In the genomic region with DNA sequence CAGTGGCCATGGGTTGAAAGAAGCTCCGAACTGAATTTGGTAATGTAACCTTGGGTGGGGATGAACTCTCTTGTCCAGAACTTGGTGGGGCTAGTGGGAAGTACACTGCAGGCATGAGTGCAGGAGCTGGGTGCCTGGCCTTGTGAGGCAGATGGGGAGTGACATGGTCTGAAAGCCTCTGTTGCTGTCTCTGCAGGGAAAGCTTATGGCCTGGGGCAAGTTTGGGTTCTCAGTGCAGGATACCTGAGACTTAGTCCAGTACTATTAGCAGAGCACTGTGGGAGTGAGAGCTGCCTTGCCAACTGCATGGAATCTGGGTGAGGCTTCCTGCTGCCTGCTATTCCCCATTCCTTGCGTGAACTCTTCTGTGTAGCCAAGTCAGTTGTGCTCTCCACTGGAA, we compare ENCODE assay signal across 28 cellular contexts.
"Had no signal": no experiment of that assay in that cellular context is flagged by ENCODE, and none has a peak within 500 bp of the region (broad histone marks: within the 10 kb centered on the region; RNA-seq: fewer than 3 reads in every experiment).

No MANE protein-coding gene starts in this region.

- H3K27me3 Mint-ChIP-seq: activated B cell treated with CpG ODN at 0.5 μM for 24 hours; activated CD8-positive, alpha-beta memory T cell treated with anti-CD3 and anti-CD28 coated beads, Interleukin-2, amount 10 ng/mL, durations not matched to agents 7 days and 5 days; activated naive CD4-positive, alpha-beta T cell treated with anti-CD3 and anti-CD28 coated beads, Interleukin-2, amount 10 ng/mL, durations not matched to agents 7 days and 5 days; activated naive CD8-positive, alpha-beta T cell treated with anti-CD3 and anti-CD28 coated beads, Interleukin-2, amount 10 ng/mL, durations not matched to agents 7 days and 5 days; activated T-cell treated with anti-CD3 and anti-CD28 coated beads, Interleukin-2, amount 50 U/mL, for 24 hours; T-helper 17 cell had no signal

- H3K4me1 Mint-ChIP-seq: activated B cell treated with CpG ODN at 0.5 μM for 24 hours; activated CD8-positive, alpha-beta memory T cell treated with anti-CD3 and anti-CD28 coated beads, Interleukin-2, amount 10 ng/mL, durations not matched to agents 7 days and 5 days; activated naive CD4-positive, alpha-beta T cell treated with anti-CD3 and anti-CD28 coated beads, Interleukin-2, amount 10 ng/mL, durations not matched to agents 7 days and 5 days; activated naive CD8-positive, alpha-beta T cell treated with anti-CD3 and anti-CD28 coated beads, Interleukin-2, amount 10 ng/mL, durations not matched to agents 7 days and 5 days; brain; T-helper 17 cell had no signal

- H3K4me3 Mint-ChIP-seq: activated B cell treated with CpG ODN at 0.5 μM for 24 hours; activated CD8-positive, alpha-beta memory T cell treated with anti-CD3 and anti-CD28 coated beads, Interleukin-2, amount 10 ng/mL, durations not matched to agents 7 days and 5 days; activated CD8-positive, alpha-beta T cell treated with anti-CD3 and anti-CD28 coated beads, Interleukin-2, amount 10 ng/mL, durations not matched to agents 7 days and 5 days; activated naive CD4-positive, alpha-beta T cell treated with anti-CD3 and anti-CD28 coated beads, Interleukin-2, amount 10 ng/mL, durations not matched to agents 7 days and 5 days; activated naive CD8-positive, alpha-beta T cell treated with anti-CD3 and anti-CD28 coated beads, Interleukin-2, amount 10 ng/mL, durations not matched to agents 7 days and 5 days; activated T-cell treated with anti-CD3 and anti-CD28 coated beads, Interleukin-2, amount 50 U/mL, for 24 hours; activated T-cell treated with anti-CD3 and anti-CD28 coated beads, Interleukin-2, amount 50 U/mL, for 72 hours; brain; T-helper 17 cell; T-helper 2 cell treated with Interferon-gamma antibody and Interleukin-4, amounts not matched to agents 5 μg/mL and 100 μg/mL, for 36 hours had no signal

- DNase-seq: activated B cell treated with CpG ODN at 0.5 μM for 24 hours; activated CD4-positive, alpha-beta T cell treated with anti-CD3 and anti-CD28 coated beads for 48 hours; activated CD4-positive, alpha-beta T cell treated with anti-CD3 and anti-CD28 coated beads, Interleukin-2, amount 50 U/mL, for 1 hour; activated CD4-positive, alpha-beta T cell treated with anti-CD3 and anti-CD28 coated beads, Interleukin-2, amount 50 U/mL, for 48 hours; activated CD8-positive, alpha-beta memory T cell treated with anti-CD3 and anti-CD28 coated beads, Interleukin-2, amount 10 ng/mL, durations not matched to agents 7 days and 5 days; activated CD8-positive, alpha-beta memory T cell treated with anti-CD3 and anti-CD28 coated beads, Interleukin-2, amount 50 U/mL, for 4 hours; activated CD8-positive, alpha-beta T cell treated with anti-CD3 and anti-CD28 coated beads, Interleukin-2, amount 10 ng/mL, durations not matched to agents 7 days and 5 days; activated gamma-delta T cell; activated naive CD4-positive, alpha-beta T cell; activated naive CD4-positive, alpha-beta T cell treated with anti-CD3 and anti-CD28 coated beads, Interleukin-2, amount 10 ng/mL, durations not matched to agents 7 days and 5 days; activated naive CD8-positive, alpha-beta T cell treated with anti-CD3 and anti-CD28 coated beads, Interleukin-2, amount 10 ng/mL, durations not matched to agents 7 days and 5 days; activated T-cell treated with anti-CD3 and anti-CD28 coated beads, Interleukin-2, amount 50 U/mL, for 24 hours; activated T-cell treated with anti-CD3 and anti-CD28 coated beads, Interleukin-2, amount 50 U/mL, for 72 hours; central memory CD4-positive, alpha-beta T cell; cerebellar nuclear complex; colonic mucosa; effector CD8-positive, alpha-beta T cell; esophagus squamous epithelium; foreskin melanocyte; T-helper 1 cell; T-helper 17 cell; T1000; WERI-Rb-1 had no signal

- ATAC-seq: activated CD4-positive, CD25-positive, alpha-beta regulatory T cell treated with anti-CD3 and anti-CD28 coated beads, Interleukin-2, amount 50 U/mL, for 24 hours; activated CD8-positive, alpha-beta memory T cell treated with anti-CD3 and anti-CD28 coated beads, Interleukin-2, amount 10 ng/mL, durations not matched to agents 7 days and 5 days; activated CD8-positive, alpha-beta T cell treated with anti-CD3 and anti-CD28 coated beads, Interleukin-2, amount 10 ng/mL, durations not matched to agents 7 days and 5 days; activated naive CD4-positive, alpha-beta T cell treated with anti-CD3 and anti-CD28 coated beads, Interleukin-2, amount 50 U/mL, for 72 hours; activated T-cell treated with anti-CD3 and anti-CD28 coated beads, Interleukin-2, amount 50 U/mL, for 72 hours; gastroesophageal sphincter; T-helper 17 cell had no signal

- H3K27ac Mint-ChIP-seq: activated B cell treated with CpG ODN at 0.5 μM for 24 hours; activated CD8-positive, alpha-beta memory T cell treated with anti-CD3 and anti-CD28 coated beads, Interleukin-2, amount 10 ng/mL, durations not matched to agents 7 days and 5 days; activated CD8-positive, alpha-beta T cell treated with anti-CD3 and anti-CD28 coated beads, Interleukin-2, amount 10 ng/mL, durations not matched to agents 7 days and 5 days; activated naive CD4-positive, alpha-beta T cell treated with anti-CD3 and anti-CD28 coated beads, Interleukin-2, amount 10 ng/mL, durations not matched to agents 7 days and 5 days; activated naive CD4-positive, alpha-beta T cell treated with anti-CD3 and anti-CD28 coated beads, Interleukin-2, amount 50 U/mL, for 72 hours; activated naive CD8-positive, alpha-beta T cell treated with anti-CD3 and anti-CD28 coated beads, Interleukin-2, amount 10 ng/mL, durations not matched to agents 7 days and 5 days; activated T-cell treated with anti-CD3 and anti-CD28 coated beads, Interleukin-2, amount 50 U/mL, for 24 hours; activated T-cell treated with anti-CD3 and anti-CD28 coated beads, Interleukin-2, amount 50 U/mL, for 72 hours; brain; T-helper 17 cell; T-helper 2 cell treated with Interferon-gamma antibody and Interleukin-4, amounts not matched to agents 5 μg/mL and 100 μg/mL, for 36 hours had no signal

- H3K36me3 Mint-ChIP-seq: activated CD8-positive, alpha-beta memory T cell treated with anti-CD3 and anti-CD28 coated beads, Interleukin-2, amount 10 ng/mL, durations not matched to agents 7 days and 5 days; activated naive CD4-positive, alpha-beta T cell treated with anti-CD3 and anti-CD28 coated beads, Interleukin-2, amount 10 ng/mL, durations not matched to agents 7 days and 5 days; activated naive CD8-positive, alpha-beta T cell treated with anti-CD3 and anti-CD28 coated beads, Interleukin-2, amount 10 ng/mL, durations not matched to agents 7 days and 5 days had no signal
